Comparison of ENCODE assay signal across 27 cellular contexts in the genomic region with DNA sequence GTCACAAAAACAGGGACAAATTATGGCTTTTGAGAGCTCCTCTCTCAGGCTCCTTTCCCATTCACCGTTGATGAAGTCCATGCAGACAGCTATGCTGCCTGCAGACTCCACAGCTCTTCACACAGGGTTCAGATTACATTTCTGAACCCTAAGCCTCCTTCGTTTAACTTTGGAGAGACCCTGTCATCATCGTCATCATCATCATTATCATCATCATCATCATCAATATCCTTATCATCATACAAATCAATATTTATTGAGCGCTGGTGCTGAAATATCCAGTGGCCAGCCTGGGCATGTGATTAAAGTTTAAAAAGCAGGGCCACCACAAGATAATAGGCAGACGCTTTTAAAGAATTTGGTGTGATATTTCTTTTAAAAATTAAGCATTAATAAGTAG.
"Had no signal": no experiment of that assay in that cellular context is flagged by ENCODE, and none has a peak within 500 bp of the region (broad histone marks: within the 10 kb centered on the region; RNA-seq: fewer than 3 reads in every experiment).

No MANE protein-coding gene starts in this region.

- ATAC-seq: effector memory CD8-positive, alpha-beta T cell; esophagus mucosa; foreskin keratinocyte; gastrocnemius medialis; gastroesophageal sphincter; heart left ventricle; heart right ventricle had no signal

- H3K9me3 ChIP-seq: colonic mucosa, esophagus muscularis mucosa, esophagus squamous epithelium, gastrocnemius medialis, gastroesophageal sphincter, heart left ventricle, heart right ventricle had no signal

- H3K27ac Mint-ChIP-seq: dendritic cell treated with granulocyte-macrophage colony-stimulating factor and Interleukin-4, amounts not matched to agents 40 ng/mL and 50 ng/mL, for 4 days; effector memory CD8-positive, alpha-beta T cell; endodermal cell had no signal

- H3K27ac ChIP-seq: colonic mucosa, coronary artery, dorsolateral prefrontal cortex, epithelial cell of prostate, esophagus muscularis mucosa, esophagus squamous epithelium, foreskin keratinocyte, gastrocnemius medialis, gastroesophageal sphincter, heart left ventricle, heart right ventricle had no signal

- H3K4me1 Mint-ChIP-seq: endodermal cell had no signal

- H3K4me1 ChIP-seq: colonic mucosa, esophagus squamous epithelium, foreskin keratinocyte, gastrocnemius medialis, gastroesophageal sphincter, heart left ventricle, heart right ventricle had no signal

- H3K4me3 ChIP-seq: colonic mucosa, coronary artery, dorsolateral prefrontal cortex, esophagus muscularis mucosa, esophagus squamous epithelium, gastrocnemius medialis, gastroesophageal sphincter, heart left ventricle, heart right ventricle had no signal

- H3K4me3 Mint-ChIP-seq: dendritic cell treated with granulocyte-macrophage colony-stimulating factor and Interleukin-4, amounts not matched to agents 40 ng/mL and 50 ng/mL, for 4 days; effector memory CD8-positive, alpha-beta T cell; endodermal cell had no signal

- H3K27me3 ChIP-seq: colonic mucosa, dorsolateral prefrontal cortex, esophagus muscularis mucosa, gastrocnemius medialis had no signal

- FAIRE-seq: colon, endometrium, endothelial cell of umbilical vein, frontal cortex had no signal

- H3K9me3 Mint-ChIP-seq: dendritic cell treated with granulocyte-macrophage colony-stimulating factor and Interleukin-4, amounts not matched to agents 40 ng/mL and 50 ng/mL, for 4 days; effector memory CD8-positive, alpha-beta T cell; endodermal cell had no signal

- H3K36me3 ChIP-seq: colonic mucosa, esophagus muscularis mucosa, esophagus squamous epithelium, gastrocnemius medialis, gastroesophageal sphincter, heart left ventricle, heart right ventricle had no signal

- DNase-seq: colonic mucosa; cortex of kidney; dermis blood vessel endothelial cell; dorsolateral prefrontal cortex; effector CD4-positive, alpha-beta T cell; effector memory CD4-positive, alpha-beta T cell; effector memory CD8-positive, alpha-beta T cell; endodermal cell; erythroblast; esophagus squamous epithelium; foreskin fibroblast; foreskin keratinocyte; foreskin melanocyte; gastrocnemius medialis; glutamatergic neuron; heart left ventricle; heart right ventricle had no signal
